In genomic region chr15:34642252-34642651, GRCh38 we compare ENCODE assay signal across 18 cellular contexts.
"Had no signal": no experiment of that assay in that cellular context is flagged by ENCODE, and none has a peak within 500 bp of the region (broad histone marks: within the 10 kb centered on the region; RNA-seq: fewer than 3 reads in every experiment).

No MANE protein-coding gene starts in this region.

- H3K9me3 Mint-ChIP-seq: activated CD4-positive, alpha-beta memory T cell treated with anti-CD3 and anti-CD28 coated beads, Interleukin-2, amount 10 ng/mL, durations not matched to agents 7 days and 5 days; T-helper 2 cell treated with Interferon-gamma antibody and Interleukin-4, amounts not matched to agents 5 μg/mL and 100 μg/mL, for 36 hours had no signal

- DNase-seq: activated CD4-positive, alpha-beta memory T cell treated with anti-CD3 and anti-CD28 coated beads, Interleukin-2, amount 10 ng/mL, durations not matched to agents 7 days and 5 days; activated CD4-positive, alpha-beta T cell treated with anti-CD3 and anti-CD28 coated beads for 48 hours; activated CD4-positive, CD25-positive, alpha-beta regulatory T cell; activated CD8-positive, alpha-beta memory T cell treated with anti-CD3 and anti-CD28 coated beads, Interleukin-2, amount 10 ng/mL, durations not matched to agents 7 days and 5 days; amniotic stem cell; dermis blood vessel endothelial cell; effector memory CD4-positive, alpha-beta T cell; naive thymus-derived CD4-positive, alpha-beta T cell; spleen; stimulated activated CD4-positive, alpha-beta T cell treated with anti-CD3 and anti-CD28 coated beads, Interleukin-4, amount 100 ng/mL, for 4 hours; thyroid gland had no signal

- H3K27ac ChIP-seq: esophagus muscularis mucosa, neutrophil, parathyroid adenoma, spleen, thyroid gland had no signal

- H3K4me3 ChIP-seq: esophagus muscularis mucosa, spleen, thyroid gland had no signal

- H3K9ac ChIP-seq: parathyroid adenoma had no signal

- H3K4me1 ChIP-seq: esophagus muscularis mucosa, parathyroid adenoma, spleen, thyroid gland had no signal

- H3K4me3 Mint-ChIP-seq: activated CD4-positive, alpha-beta memory T cell treated with anti-CD3 and anti-CD28 coated beads, Interleukin-2, amount 10 ng/mL, durations not matched to agents 7 days and 5 days; activated CD8-positive, alpha-beta memory T cell treated with anti-CD3 and anti-CD28 coated beads, Interleukin-2, amount 10 ng/mL, durations not matched to agents 7 days and 5 days; activated naive CD8-positive, alpha-beta T cell; memory B cell; naive thymus-derived CD4-positive, alpha-beta T cell; stimulated activated memory B cell treated with anti-CD40 and anti-IgM and Interleukin-4, amounts not matched to agents 10 μg/mL and 1 μg/mL and 100 μg/mL, for 72 hours; T-helper 2 cell treated with Interferon-gamma antibody and Interleukin-4, amounts not matched to agents 5 μg/mL and 100 μg/mL, for 36 hours had no signal

- H3K27ac Mint-ChIP-seq: activated CD4-positive, alpha-beta memory T cell treated with anti-CD3 and anti-CD28 coated beads, Interleukin-2, amount 10 ng/mL, durations not matched to agents 7 days and 5 days; activated CD8-positive, alpha-beta memory T cell treated with anti-CD3 and anti-CD28 coated beads, Interleukin-2, amount 10 ng/mL, durations not matched to agents 7 days and 5 days; activated naive CD8-positive, alpha-beta T cell; memory B cell; naive thymus-derived CD4-positive, alpha-beta T cell; stimulated activated memory B cell treated with anti-CD40 and anti-IgM and Interleukin-4, amounts not matched to agents 10 μg/mL and 1 μg/mL and 100 μg/mL, for 72 hours; T-helper 2 cell treated with Interferon-gamma antibody and Interleukin-4, amounts not matched to agents 5 μg/mL and 100 μg/mL, for 36 hours had no signal

- H3K9me3 ChIP-seq: esophagus muscularis mucosa, neutrophil, spleen, thyroid gland had no signal

- H3K36me3 ChIP-seq: esophagus muscularis mucosa, neutrophil, spleen, thyroid gland had no signal

- H2AFZ ChIP-seq: parathyroid adenoma had no signal

- H3K4me1 Mint-ChIP-seq: activated CD8-positive, alpha-beta memory T cell treated with anti-CD3 and anti-CD28 coated beads, Interleukin-2, amount 10 ng/mL, durations not matched to agents 7 days and 5 days; memory B cell; naive thymus-derived CD4-positive, alpha-beta T cell; stimulated activated memory B cell treated with anti-CD40 and anti-IgM and Interleukin-4, amounts not matched to agents 10 μg/mL and 1 μg/mL and 100 μg/mL, for 72 hours had no signal

- H3K36me3 Mint-ChIP-seq: activated CD8-positive, alpha-beta memory T cell treated with anti-CD3 and anti-CD28 coated beads, Interleukin-2, amount 10 ng/mL, durations not matched to agents 7 days and 5 days; memory B cell; stimulated activated memory B cell treated with anti-CD40 and anti-IgM and Interleukin-4, amounts not matched to agents 10 μg/mL and 1 μg/mL and 100 μg/mL, for 72 hours had no signal

- H3K27me3 ChIP-seq: esophagus muscularis mucosa, neutrophil, thyroid gland had no signal
